ENCODE assay signal across 12 cellular contexts in genomic region chr10:87523731-87524130, GRCh38. TPM values are rescaled to one million over a fixed set of nuclear protein-coding genes. Genes with fewer than 3 reads are reported as not detected.
DNase-seq lines count a peak whose midpoint lies in the region; ATAC-seq and TF ChIP-seq lines count a peak whose summit lies in the region.
"Had no signal": no experiment of that assay in that cellular context is flagged by ENCODE, and none has a peak within 500 bp of the region (broad histone marks: within the 10 kb centered on the region; RNA-seq: fewer than 3 reads in every experiment).

No MANE protein-coding gene starts in this region.

- H3K27me3 Mint-ChIP-seq in HFFc6 (ENCODE audit: insufficient read depth) (no peaks in the 10 kb centered on the region), chondrocyte (ENCODE audit: low read depth) (no peaks in the 10 kb centered on the region)

- intact Hi-C loops in left ventricle myocardium superior (cut with micrococcal nuclease) (no loop called here), gastrocnemius medialis (cut with DNase I; ENCODE audit: low total_unique reads) (no loop called here), breast epithelium (cut with DNase I; ENCODE audit: low total_unique reads) (no loop called here)

- in situ Hi-C loops in gastrocnemius medialis (cut with MboI; ENCODE audit: low sequenced_read_pairs in 4 of 4): no loop called here

- peak; percentile 29 for DNase-seq in HFFc6
- no peak for DNase-seq in chondrocyte (ENCODE audit: low spot score)
- DNase-seq in left ventricle myocardium superior: no peak
- DNase-seq in gastrocnemius medialis: no peak
- DNase-seq in breast epithelium (ENCODE audit: low spot score in 2 of 2): no peak
- no peak for DNase-seq in NCI-H510A treated with DMSO at 0.1 percent for 48 hours (lab: John Stamatoyannopoulos, UW)
- DNase-seq: NCI-H1092, NCI-H146, NCI-H2081, NCI-H510A had no signal

- H3K27ac Mint-ChIP-seq in HFFc6: peak overlapping the region; percentile 51; the same call in 1 of the 2 replicates
- H3K27ac Mint-ChIP-seq in chondrocyte (ENCODE audit: unreplicated experiment): peak overlapping the region; percentile 51

- no peaks in the 10 kb centered on the region for H3K27me3 ChIP-seq in gastrocnemius medialis
- H3K27me3 ChIP-seq in breast epithelium: no peaks in the 10 kb centered on the region

- TF ChIP-seq CTCF in HFFc6 (IDR thresholded peaks at IDR 0.05) (no peak), chondrocyte (IDR thresholded peaks at IDR 0.05) (no peak), gastrocnemius medialis (IDR thresholded peaks at IDR 0.05 in 4 of 5, conservative IDR thresholded peaks at IDR 0.05 in 1 of 5) (no peak), breast epithelium (IDR thresholded peaks at IDR 0.05) (no peak)

- H3K9me3 Mint-ChIP-seq in HFFc6 (peaks cover 8% of the 10 kb centered on the region; the same call in 1 of the 2 replicates), chondrocyte (ENCODE audit: low read depth) (peaks cover 8% of the 10 kb centered on the region)

- H3K4me1 ChIP-seq in gastrocnemius medialis (peaks cover 6 to 10% of the 10 kb centered on the region in 2 donors), breast epithelium (no peaks in the 10 kb centered on the region)

- ATAC-seq in left ventricle myocardium superior (peak; percentile 89), gastrocnemius medialis (no peak), HG03139 (IDR thresholded peaks at IDR 0.05; ENCODE audit: unreplicated experiment) (no peak)

- H3K4me3 Mint-ChIP-seq in HFFc6 (no peak overlapping the region), chondrocyte (ENCODE audit: unreplicated experiment) (no peak overlapping the region)

- H3K27ac ChIP-seq in gastrocnemius medialis (peak overlapping the region in 3 of 4 donors; percentile 7 to 36 (median 27)), breast epithelium (no peak overlapping the region)
- H3K27ac ChIP-seq: C4-2B had no signal

- TF ChIP-seq POLR2A in gastrocnemius medialis (IDR thresholded peaks at IDR 0.05): no peak
- TF ChIP-seq POLR2A in breast epithelium (IDR thresholded peaks at IDR 0.05): no peak

- no peak overlapping the region for H3K4me3 ChIP-seq in gastrocnemius medialis
- no peak overlapping the region for H3K4me3 ChIP-seq in breast epithelium

- H3K36me3 Mint-ChIP-seq in HFFc6 (ENCODE audit: low read depth): peaks cover 49% of the 10 kb centered on the region
- H3K36me3 Mint-ChIP-seq in chondrocyte (ENCODE audit: low read depth): peaks cover 34% of the 10 kb centered on the region

- H3K9me3 ChIP-seq in gastrocnemius medialis: no peaks in the 10 kb centered on the region
- H3K9me3 ChIP-seq in breast epithelium: no peaks in the 10 kb centered on the region

- peaks cover 0 to 25% of the 10 kb centered on the region in 2 donors for H3K36me3 ChIP-seq in gastrocnemius medialis
- no peaks in the 10 kb centered on the region for H3K36me3 ChIP-seq in breast epithelium

- H3K4me1 Mint-ChIP-seq in HFFc6 (ENCODE audit: low read depth): peaks cover 20% of the 10 kb centered on the region
- H3K4me1 Mint-ChIP-seq in chondrocyte (ENCODE audit: low read depth): peaks cover 10% of the 10 kb centered on the region

RNA-seq across cellular contexts. Expression of gene MINPP1, which starts 19.0 kb away (rescaled TPM):
- total RNA-seq in HFFc6 (2021; fragmentation: NEBNext Ultra II Directional; extraction: Animal tissue kit (Norgen Biotek cat#: 25700)): 10 to 100 TPM; 32.5 to 41.4 (median 37.0) TPM
- total RNA-seq in chondrocyte: 18.9 to 26.9 TPM (median 19.2 TPM) in 3 replicates
- 5.0 TPM for total RNA-seq in left ventricle myocardium superior
- total RNA-seq in gastrocnemius medialis: 1 to 10 TPM; 6.9 to 7.1 (median 7.0) TPM
- 10 to 100 TPM; 13.0 to 22.0 (median 18.7) TPM for total RNA-seq in breast epithelium

Comparison
In these comparisons a context has a peak if more than half of its experiments do, and no peak if none do; other contexts are left out.
1. H3K27ac ChIP-seq: peak in gastrocnemius medialis (3 of 4); none in breast epithelium (0 of 2).